Comparison of ENCODE assay signal across 23 cellular contexts in the genomic region with DNA sequence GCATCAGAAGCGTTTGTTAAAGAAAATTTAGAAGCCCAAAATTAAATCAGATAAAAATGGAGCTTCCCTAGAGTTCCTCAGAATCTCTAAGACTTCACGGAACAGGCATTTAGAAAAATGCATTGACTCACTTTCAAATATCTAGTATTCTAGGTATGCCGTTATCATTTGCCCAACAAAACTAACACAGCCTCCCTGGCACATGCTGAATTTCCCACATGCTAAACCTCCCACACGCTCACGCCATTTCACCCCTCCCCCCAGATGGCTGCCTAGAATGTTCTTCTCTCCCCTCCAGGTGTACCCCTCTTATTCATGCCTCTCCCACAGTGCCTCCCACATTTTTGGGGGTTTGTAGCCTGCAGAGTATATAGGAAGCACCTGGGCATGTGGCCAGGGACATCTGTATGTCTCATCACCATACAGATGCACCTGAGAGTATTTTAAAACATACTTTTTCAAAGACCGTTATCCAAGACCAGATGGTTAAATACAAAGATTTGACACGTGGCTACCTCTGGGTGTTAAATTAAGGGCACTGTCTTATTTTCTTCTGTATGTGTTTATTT. TPM values are rescaled to one million over a fixed set of nuclear protein-coding genes. Genes with fewer than 3 reads are reported as not detected.
DNase-seq lines count a peak whose midpoint lies in the region; ATAC-seq, FAIRE-seq and TF ChIP-seq lines count a peak whose summit lies in the region.
"Had no signal": no experiment of that assay in that cellular context is flagged by ENCODE, and none has a peak within 500 bp of the region (broad histone marks: within the 10 kb centered on the region; RNA-seq: fewer than 3 reads in every experiment).

No MANE protein-coding gene starts in this region.

- H3K4me1 ChIP-seq in liver (ENCODE audit: control insufficient read depth in 4 of 4, insufficient read depth in 4 of 4, low read length in 3 of 4) (peaks cover 0 to 17% (median 12%) of the 10 kb centered on the region in 4 donors), HepG2 (ENCODE audit: insufficient read depth, low read length) (peaks cover 29% of the 10 kb centered on the region), PC-9 (replicated peaks; ENCODE audit: insufficient read depth) (peaks cover 64% of the 10 kb centered on the region)
- H3K4me1 ChIP-seq: esophagus muscularis mucosa, HAP-1, prostate gland had no signal

- WGBS in liver = 80% methylated on average over 7 of the region's 7 CpGs
- WGBS in HepG2 (ENCODE audit: low lambda C conversion rate) = 95% methylated on average over 7 of the region's 7 CpGs

- no peak overlapping the region for H3K4me3 Mint-ChIP-seq in chondrocyte (ENCODE audit: unreplicated experiment)
- peak overlapping the region; percentile 74 for H3K4me3 Mint-ChIP-seq in stimulated activated effector memory CD8-positive, alpha-beta T cell treated with anti-CD3 and anti-CD28 coated beads, Interleukin-12 subunit alpha, Interleukin-12 subunit beta, amount 100 ng/mL, for 72 hours
- H3K4me3 Mint-ChIP-seq: IgD-negative memory B cell had no signal

- no peaks in the 10 kb centered on the region for H3K27me3 Mint-ChIP-seq in chondrocyte (ENCODE audit: low read depth)
- H3K27me3 Mint-ChIP-seq: IgD-negative memory B cell had no signal

- H2AFZ ChIP-seq in HepG2 (ENCODE audit: low read length) (no peak overlapping the region), PC-9 (no peak overlapping the region)

- in situ Hi-C loops in HepG2 (cut with HindIII; ENCODE audit: extremely low pct_ligation_motif_present, low pct_unique_long_range_greater_than_20kb) = no loop called here

- no peak for FAIRE-seq in HepG2 (lab: Jason Lieb, UNC)

- DNase-seq in HepG2 (ENCODE audit: low spot score) (no peak), PC-9 (no peak), chondrocyte (ENCODE audit: low spot score) (no peak), NCI-H1694 treated with DMSO at 0.1 percent for 48 hours (lab: John Stamatoyannopoulos, UW) (no peak), HT-29 (ENCODE audit: low spot score) (no peak), T-helper 9 cell (no peak)
- DNase-seq in stimulated activated effector memory CD8-positive, alpha-beta T cell treated with anti-CD3 and anti-CD28 coated beads, Interleukin-12 subunit alpha, Interleukin-12 subunit beta, amount 100 ng/mL, for 72 hours (ENCODE audit: low spot score in 2 of 2) = no peak
- DNase-seq: activated CD4-positive, CD25-positive, alpha-beta regulatory T cell treated with anti-CD3 and anti-CD28 coated beads, Interleukin-2, amount 50 U/mL, for 72 hours; glutamatergic neuron; NCI-H2029; NCI-H510A treated with DMSO at 0.1 percent for 48 hours; SHP77; stimulated activated CD4-positive, alpha-beta T cell treated with anti-CD3 and anti-CD28 coated beads, Interleukin-4, amount 100 ng/mL, for 4 hours had no signal

- TF ChIP-seq CTCF in liver (IDR thresholded peaks at IDR 0.05; ENCODE audit: low read depth, low read length, missing input control) (no peak), HepG2 (CRISPR knock-in tag; IDR thresholded peaks at IDR 0.05) (no peak), PC-9 (conservative IDR thresholded peaks at IDR 0.05) (no peak), chondrocyte (IDR thresholded peaks at IDR 0.05) (no peak)

- peaks cover 35% of the 10 kb centered on the region for H3K36me3 Mint-ChIP-seq in chondrocyte (ENCODE audit: low read depth)
- peaks cover 98% of the 10 kb centered on the region for H3K36me3 Mint-ChIP-seq in stimulated activated effector memory CD8-positive, alpha-beta T cell treated with anti-CD3 and anti-CD28 coated beads, Interleukin-12 subunit alpha, Interleukin-12 subunit beta, amount 100 ng/mL, for 72 hours

- POLR2A ChIA-PET in HepG2 (lab: Yijun Ruan, JAX) = interaction anchor here (0.9 kb wide), 1 partner anchor 16 kb away, joined by 4 read pairs; no protein-coding TSS in a partner anchor
- POLR2A ChIA-PET in PC-9 (lab: Charles Lee; ENCODE audit: unreplicated experiment) = no interaction called here

- H3K4me2 ChIP-seq in HepG2 (ENCODE audit: low read depth, low read length) (no peak overlapping the region), PC-9 (peak overlapping the region; percentile 68)
- H3K4me2 ChIP-seq: smooth muscle cell had no signal

- peaks cover 56% of the 10 kb centered on the region for H3F3A ChIP-seq in PC-9 (ENCODE audit: insufficient read depth, low read depth)

- TF ChIP-seq RAD21 in liver (IDR thresholded peaks at IDR 0.05) (no peak), HepG2 (CRISPR knock-in tag; IDR thresholded peaks at IDR 0.05) (no peak)

- H3K4me1 Mint-ChIP-seq in chondrocyte (ENCODE audit: low read depth) = peaks cover 6% of the 10 kb centered on the region
- peaks cover 86% of the 10 kb centered on the region for H3K4me1 Mint-ChIP-seq in stimulated activated effector memory CD8-positive, alpha-beta T cell treated with anti-CD3 and anti-CD28 coated beads, Interleukin-12 subunit alpha, Interleukin-12 subunit beta, amount 100 ng/mL, for 72 hours

- no peak overlapping the region for H3K4me3 ChIP-seq in liver (ENCODE audit: low read depth in 1 of 3, low read length in 3 of 3)
- H3K4me3 ChIP-seq in HepG2 (replicated peaks in 1 of 3; ENCODE audit: insufficient read depth in 1 of 3, low read depth in 2 of 3, low read length in 3 of 3) = no peak overlapping the region
- no peak overlapping the region for H3K4me3 ChIP-seq in PC-9
- H3K4me3 ChIP-seq: esophagus muscularis mucosa, HAP-1, lung, prostate gland, smooth muscle cell, suprapubic skin had no signal

- H3K27ac Mint-ChIP-seq in chondrocyte (ENCODE audit: unreplicated experiment) = peak overlapping the region; percentile 9
- peak overlapping the region; percentile 92 for H3K27ac Mint-ChIP-seq in stimulated activated effector memory CD8-positive, alpha-beta T cell treated with anti-CD3 and anti-CD28 coated beads, Interleukin-12 subunit alpha, Interleukin-12 subunit beta, amount 100 ng/mL, for 72 hours

- CTCF ChIA-PET in HepG2 (lab: Yijun Ruan, JAX; ENCODE audit: low intra/inter-chr PET ratio, low total read pairs) = no interaction called here
- CTCF ChIA-PET in PC-9 (lab: Charles Lee) = interaction anchor here (0.6 kb wide), 1 partner anchor 549 kb away, joined by 6 read pairs; no protein-coding TSS in a partner anchor

- H4K20me1 ChIP-seq in HepG2 (ENCODE audit: insufficient read depth, low read length) (no peaks in the 10 kb centered on the region), PC-9 (ENCODE audit: insufficient read depth) (no peaks in the 10 kb centered on the region)

- no peak for TF ChIP-seq POLR2A in HepG2 (IDR thresholded peaks at IDR 0.05; ENCODE audit: insufficient read depth in 1 of 2, low read depth in 2 of 2, low read length in 2 of 2)

- H3K9me3 Mint-ChIP-seq in chondrocyte (ENCODE audit: low read depth) = no peaks in the 10 kb centered on the region
- H3K9me3 Mint-ChIP-seq in stimulated activated effector memory CD8-positive, alpha-beta T cell treated with anti-CD3 and anti-CD28 coated beads, Interleukin-12 subunit alpha, Interleukin-12 subunit beta, amount 100 ng/mL, for 72 hours = no peaks in the 10 kb centered on the region
- H3K9me3 Mint-ChIP-seq: IgD-negative memory B cell had no signal

- no peaks in the 10 kb centered on the region for H3K27me3 ChIP-seq in liver (ENCODE audit: control insufficient read depth in 4 of 4, insufficient read depth in 4 of 4, low read length in 3 of 4)
- H3K27me3 ChIP-seq in HepG2 (ENCODE audit: control insufficient read depth in 1 of 2, insufficient read depth in 2 of 2, low read length in 2 of 2) = no peaks in the 10 kb centered on the region
- H3K27me3 ChIP-seq in PC-9 (ENCODE audit: insufficient read depth, low read depth) = no peaks in the 10 kb centered on the region
- H3K27me3 ChIP-seq: esophagus muscularis mucosa, suprapubic skin had no signal

- H3K36me3 ChIP-seq in liver (ENCODE audit: control insufficient read depth in 4 of 4, insufficient read depth in 3 of 4, low read depth in 1 of 4, low read length in 3 of 4) = peaks cover 22 to 63% (median 52%) of the 10 kb centered on the region in 4 donors
- H3K36me3 ChIP-seq in HepG2 (replicated peaks in 1 of 2; ENCODE audit: control insufficient read depth in 1 of 2, insufficient read depth in 2 of 2, low read length in 2 of 2) = peaks cover 24 to 72% of the 10 kb centered on the region in 2 experiments
- peaks cover 28% of the 10 kb centered on the region for H3K36me3 ChIP-seq in PC-9 (ENCODE audit: low read depth)

- TF ChIP-seq EP300 in HepG2 (IDR thresholded peaks at IDR 0.05; ENCODE audit: low read depth in 2 of 2, low read length in 2 of 2) = no peak
- TF ChIP-seq EP300 in HepG2 (CRISPR knock-in tag; IDR thresholded peaks at IDR 0.05; ENCODE audit: borderline replicate concordance) = no peak

- H3K9ac ChIP-seq in liver (ENCODE audit: low read depth in 1 of 2, low read length in 2 of 2) (no peak overlapping the region), HepG2 (ENCODE audit: insufficient read depth, low read depth, low read length) (no peak overlapping the region)

- H3K79me2 ChIP-seq in HepG2 (ENCODE audit: insufficient read depth, low read length) (no peaks in the 10 kb centered on the region), PC-9 (ENCODE audit: low read depth) (no peaks in the 10 kb centered on the region)

- no TSS peak for BruUV-seq in HepG2 (replicated peaks; lab: Mats Ljungman, UMichigan)
- BruUV-seq in PC-9 (replicated peaks; lab: Mats Ljungman, UMichigan) = no TSS peak

- intact Hi-C loops in HepG2 (cut with micrococcal nuclease; ENCODE audit: unreplicated experiment) = no loop called here
- intact Hi-C loops in PC-9 (cut with micrococcal nuclease; ENCODE audit: unreplicated experiment) = no loop called here

- peak overlapping the region in 1 of 2 donors; percentile 25 for H3K27ac ChIP-seq in liver (ENCODE audit: low read depth in 1 of 2, low read length in 2 of 2)
- H3K27ac ChIP-seq in HepG2 (ENCODE audit: extremely low read length, insufficient read depth, low read length) = no peak overlapping the region
- peak overlapping the region; percentile 84 for H3K27ac ChIP-seq in PC-9
- H3K27ac ChIP-seq: esophagus muscularis mucosa, prostate gland, suprapubic skin had no signal

- H3K9me2 ChIP-seq in PC-9 (ENCODE audit: insufficient read depth) = no peaks in the 10 kb centered on the region

- H3K9me3 ChIP-seq in liver (ENCODE audit: control insufficient read depth in 4 of 4, low read length in 3 of 4) (no peaks in the 10 kb centered on the region), HepG2 (ENCODE audit: low read length) (no peaks in the 10 kb centered on the region), PC-9 (ENCODE audit: insufficient read depth, low read depth) (no peaks in the 10 kb centered on the region)
- H3K9me3 ChIP-seq: Caco-2, esophagus muscularis mucosa, HAP-1, prostate gland, suprapubic skin had no signal

- no peak for ATAC-seq in HepG2
- ATAC-seq in stimulated activated effector memory CD8-positive, alpha-beta T cell treated with anti-CD3 and anti-CD28 coated beads, Interleukin-12 subunit alpha, Interleukin-12 subunit beta, amount 100 ng/mL, for 72 hours = no peak

RNA-seq across cellular contexts. Expression of a gene that starts 38.2 kb away (rescaled TPM):
- total RNA-seq in liver = 10 to 100 TPM; 10.1 to 17.5 TPM
- 10 to 100 TPM in 1 of 2 donors, 1 to 10 TPM in 1; 9.6 to 14.7 TPM for polyA plus RNA-seq in liver
- total RNA-seq in HepG2 (2016; rRNA removed; fragmentation: Illumina TruSeq; extraction: Trizol) = 7.9 and 10.9 TPM in 2 replicates
- total RNA-seq in HepG2 (2016; cell fraction: cytosol; rRNA removed; fragmentation: Illumina TruSeq; extraction: Trizol; ENCODE audit: low read depth) = 4.1 and 5.7 TPM in 2 replicates
- 9.4 and 10.9 TPM in 2 replicates for total RNA-seq in HepG2 (2016; cell fraction: insoluble cytoplasmic fraction; rRNA removed; fragmentation: Illumina TruSeq; extraction: Trizol)
- 8.3 and 9.3 TPM in 2 replicates for total RNA-seq in HepG2 (2016; cell fraction: membrane; rRNA removed; fragmentation: Illumina TruSeq; extraction: Trizol)
- total RNA-seq in HepG2 (2016; cell fraction: nucleus; rRNA removed; fragmentation: Illumina TruSeq; extraction: Trizol) = 7.4 and 8.7 TPM in 2 replicates
- polyA plus RNA-seq in HepG2 (2011; rRNA removed) = 20.8 and 21.4 TPM in 2 replicates
- polyA plus RNA-seq in HepG2 (2011; cell fraction: cytosol; rRNA removed) = 25.1 and 29.5 TPM in 2 replicates
- polyA plus RNA-seq in HepG2 (2011; cell fraction: nucleus; rRNA removed) = 10.1 and 10.2 TPM in 2 replicates
- 6.0 and 8.9 TPM in 2 replicates for polyA plus RNA-seq in HepG2 (2012)
- polyA plus RNA-seq in HepG2 (2016; cell fraction: cytosol; fragmentation: Illumina TruSeq; extraction: Trizol; ENCODE audit: low read depth) = 3.9 and 5.8 TPM in 2 replicates
- 7.5 and 8.3 TPM in 2 replicates for polyA plus RNA-seq in HepG2 (2016; cell fraction: insoluble cytoplasmic fraction; fragmentation: Illumina TruSeq; extraction: Trizol; ENCODE audit: low read depth)
- 5.9 and 6.9 TPM in 2 replicates for polyA plus RNA-seq in HepG2 (2016; cell fraction: membrane; fragmentation: Illumina TruSeq; extraction: Trizol; ENCODE audit: low read depth)
- polyA plus RNA-seq in HepG2 (2016; cell fraction: nucleus; fragmentation: Illumina TruSeq; extraction: Trizol; ENCODE audit: insufficient read depth, low read depth) = 11.9 and 12.3 TPM in 2 replicates
- polyA minus RNA-seq in HepG2 (2011; rRNA and poly(A)+ RNA removed; ENCODE audit: low replicate concordance) = 1.3 and 35.6 TPM in 2 replicates
- 6.6 and 7.4 TPM in 2 replicates for polyA minus RNA-seq in HepG2 (2011; cell fraction: cytosol; rRNA and poly(A)+ RNA removed)
- 4.2 and 7.6 TPM in 2 replicates for polyA minus RNA-seq in HepG2 (2011; cell fraction: nucleus; rRNA and poly(A)+ RNA removed)
- 7.8 and 9.2 TPM in 2 replicates for total RNA-seq in PC-9 (2021)
- total RNA-seq in chondrocyte = not detected in 3 replicates
- total RNA-seq in HT-29 (2014; rRNA removed; shearing (Covaris generic)) = 0.21 and 0.64 TPM in 2 replicates
- total RNA-seq: G401, smooth muscle cell had no signal
